In the genomic region with DNA sequence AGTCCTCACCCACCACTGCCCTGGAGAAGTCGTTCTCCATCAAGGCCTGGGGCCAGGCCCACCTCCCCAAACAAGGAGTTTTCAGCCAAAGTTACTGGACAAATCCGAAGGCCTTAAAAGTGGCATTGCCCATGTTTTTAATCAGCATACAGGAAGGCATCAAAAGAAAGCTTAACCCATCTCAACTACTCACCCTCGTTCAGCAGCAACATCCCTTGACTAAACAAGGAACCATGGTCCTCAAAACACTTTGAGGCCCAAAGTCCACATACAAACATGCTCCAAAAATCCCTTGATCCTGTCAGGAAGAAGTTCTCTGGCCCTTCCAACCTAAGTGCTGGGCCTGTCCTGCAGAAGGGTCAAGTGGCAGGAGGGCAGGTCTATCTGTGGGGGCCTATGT, we compare ENCODE assay signal across 9 cellular contexts. TPM values are rescaled to one million over a fixed set of nuclear protein-coding genes. Genes with fewer than 3 reads are reported as not detected.
A peak's percentile ranks its signal among the peaks of the same experiment; 100 is the strongest.
DNase-seq lines count a peak whose midpoint lies in the region; ATAC-seq and TF ChIP-seq lines count a peak whose summit lies in the region.
"Had no signal": no experiment of that assay in that cellular context is flagged by ENCODE, and none has a peak within 500 bp of the region (broad histone marks: within the 10 kb centered on the region; RNA-seq: fewer than 3 reads in every experiment).

No MANE protein-coding gene starts in this region.

- no peaks in the 10 kb centered on the region for H3K9me3 ChIP-seq in left lung

- H3K36me3 ChIP-seq in left lung = peaks cover 0 to 16% of the 10 kb centered on the region in 2 donors

- no peaks in the 10 kb centered on the region for H3K9me3 Mint-ChIP-seq in T-helper 2 cell treated with Interferon-gamma antibody and Interleukin-4, amounts not matched to agents 5 μg/mL and 100 μg/mL, for 36 hours
- H3K9me3 Mint-ChIP-seq in activated naive CD8-positive, alpha-beta T cell treated with anti-CD3 and anti-CD28 coated beads, Interleukin-2, amount 10 ng/mL, durations not matched to agents 7 days and 5 days = no peaks in the 10 kb centered on the region

- no peak for ATAC-seq in activated naive CD8-positive, alpha-beta T cell treated with anti-CD3 and anti-CD28 coated beads, Interleukin-2, amount 10 ng/mL, durations not matched to agents 7 days and 5 days (ENCODE audit: low read depth)
- no peak for ATAC-seq in left lung
- no peak for ATAC-seq in GM21423 (IDR thresholded peaks at IDR 0.05; ENCODE audit: unreplicated experiment)
- ATAC-seq in GM21529 (IDR thresholded peaks at IDR 0.05; ENCODE audit: unreplicated experiment) = no peak

- no peak for TF ChIP-seq CTCF in left lung (IDR thresholded peaks at IDR 0.05)

- intact Hi-C loops in left lung (cut with DNase I) = no loop called here

- H3K27ac ChIP-seq in left lung (peak overlapping the region; percentile 94 to 98), temporal lobe (ENCODE audit: low read depth, low read length) (peak overlapping the region; percentile 54)

- no peaks in the 10 kb centered on the region for H3K27me3 ChIP-seq in left lung

- H3K36me3 Mint-ChIP-seq in T-helper 2 cell treated with Interferon-gamma antibody and Interleukin-4, amounts not matched to agents 5 μg/mL and 100 μg/mL, for 36 hours (ENCODE audit: low read depth) = peaks cover 43% of the 10 kb centered on the region
- H3K36me3 Mint-ChIP-seq in activated naive CD8-positive, alpha-beta T cell treated with anti-CD3 and anti-CD28 coated beads, Interleukin-2, amount 10 ng/mL, durations not matched to agents 7 days and 5 days = peaks cover 15% of the 10 kb centered on the region

- H3K4me1 Mint-ChIP-seq in T-helper 2 cell treated with Interferon-gamma antibody and Interleukin-4, amounts not matched to agents 5 μg/mL and 100 μg/mL, for 36 hours (ENCODE audit: low read depth) = peaks cover 64% of the 10 kb centered on the region
- H3K4me1 Mint-ChIP-seq in activated naive CD8-positive, alpha-beta T cell treated with anti-CD3 and anti-CD28 coated beads, Interleukin-2, amount 10 ng/mL, durations not matched to agents 7 days and 5 days = peaks cover 66% of the 10 kb centered on the region

- peaks cover 44 to 78% of the 10 kb centered on the region in 2 donors for H3K4me1 ChIP-seq in left lung

- POLR2A ChIA-PET in activated naive CD8-positive, alpha-beta T cell treated with anti-CD3 and anti-CD28 coated beads, Interleukin-2, amount 10 ng/mL, durations not matched to agents 7 days and 5 days (lab: Charles Lee) = interaction anchor here (0.8 to 4.5 kb wide), 7 partner anchors 11 to 168 kb away, joined by 3 to 27 read pairs (median 8); a partner anchor contains a TSS

- H3K4me3 ChIP-seq in left lung = peak overlapping the region; percentile 96 to 98

- no peak for DNase-seq in T-helper 2 cell treated with Interferon-gamma antibody and Interleukin-4, amounts not matched to agents 5 μg/mL and 100 μg/mL, for 36 hours (ENCODE audit: low spot score)
- DNase-seq in T-helper 2 cell = no peak
- no peak for DNase-seq in activated naive CD8-positive, alpha-beta T cell treated with anti-CD3 and anti-CD28 coated beads, Interleukin-2, amount 10 ng/mL, durations not matched to agents 7 days and 5 days
- no peak for DNase-seq in left lung
- no peak for DNase-seq in NCI-H2227 (lab: John Stamatoyannopoulos, UW; ENCODE audit: unreplicated experiment)
- DNase-seq: SHP77 treated with DMSO at 0.1 percent for 48 hours had no signal

- peak overlapping the region; percentile 91 for H3K27ac Mint-ChIP-seq in T-helper 2 cell treated with Interferon-gamma antibody and Interleukin-4, amounts not matched to agents 5 μg/mL and 100 μg/mL, for 36 hours
- peak overlapping the region; percentile 95 for H3K27ac Mint-ChIP-seq in activated naive CD8-positive, alpha-beta T cell treated with anti-CD3 and anti-CD28 coated beads, Interleukin-2, amount 10 ng/mL, durations not matched to agents 7 days and 5 days

- no peaks in the 10 kb centered on the region for H3K27me3 Mint-ChIP-seq in T-helper 2 cell treated with Interferon-gamma antibody and Interleukin-4, amounts not matched to agents 5 μg/mL and 100 μg/mL, for 36 hours (ENCODE audit: low read depth)
- H3K27me3 Mint-ChIP-seq in activated naive CD8-positive, alpha-beta T cell treated with anti-CD3 and anti-CD28 coated beads, Interleukin-2, amount 10 ng/mL, durations not matched to agents 7 days and 5 days = no peaks in the 10 kb centered on the region

- H3K4me3 Mint-ChIP-seq in T-helper 2 cell treated with Interferon-gamma antibody and Interleukin-4, amounts not matched to agents 5 μg/mL and 100 μg/mL, for 36 hours = peak overlapping the region; percentile 92
- peak overlapping the region; percentile 95 for H3K4me3 Mint-ChIP-seq in activated naive CD8-positive, alpha-beta T cell treated with anti-CD3 and anti-CD28 coated beads, Interleukin-2, amount 10 ng/mL, durations not matched to agents 7 days and 5 days

RNA-seq across cellular contexts. Expression of gene CAPZB, which starts 1.6 kb away (rescaled TPM):
- total RNA-seq in activated naive CD8-positive, alpha-beta T cell treated with anti-CD3 and anti-CD28 coated beads, Interleukin-2, amount 10 ng/mL, durations not matched to agents 7 days and 5 days = 100 to 1,000 TPM; 395 to 412 TPM
- 100 to 1,000 TPM; 293 to 327 TPM for total RNA-seq in left lung
- total RNA-seq in temporal lobe = 40.3 TPM
